ENCODE assay signal across 29 cellular contexts in the genomic region with DNA sequence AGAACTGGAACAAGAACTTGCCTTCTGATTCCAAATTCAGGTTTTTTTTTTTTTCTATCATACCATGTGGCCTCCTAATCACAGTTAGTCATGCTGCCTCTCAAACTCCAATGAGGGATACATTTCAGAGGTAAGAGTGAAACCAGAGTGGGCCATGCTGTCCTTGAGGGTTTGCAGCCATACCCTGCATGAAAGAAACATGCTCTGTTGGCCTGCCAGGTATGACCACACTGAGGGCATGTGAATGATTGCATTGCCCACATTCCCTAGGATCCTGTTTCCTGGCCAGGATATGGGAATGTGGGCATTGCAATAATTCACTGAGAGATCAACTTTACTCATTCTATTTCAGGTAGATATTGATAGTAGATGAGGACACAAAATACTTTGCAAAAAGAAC. TPM values are rescaled to one million over a fixed set of nuclear protein-coding genes. Genes with fewer than 3 reads are reported as not detected.
"Had no signal": no experiment of that assay in that cellular context is flagged by ENCODE, and none has a peak within 500 bp of the region (broad histone marks: within the 10 kb centered on the region; RNA-seq: fewer than 3 reads in every experiment).

No MANE protein-coding gene starts in this region.

- H3K9me3 ChIP-seq: adrenal gland, colonic mucosa, esophagus squamous epithelium had no signal

- H3K27ac ChIP-seq: adrenal gland, breast epithelium, cardiac muscle cell, colonic mucosa, epithelial cell of prostate, esophagus squamous epithelium had no signal

- H3K27me3 ChIP-seq: adrenal gland, breast epithelium, cardiac muscle cell, colonic mucosa, esophagus squamous epithelium had no signal

- H3K4me1 ChIP-seq: adrenal gland, breast epithelium, colonic mucosa, esophagus squamous epithelium had no signal

- H3K36me3 ChIP-seq: adrenal gland, breast epithelium, cardiac muscle cell, colonic mucosa, esophagus squamous epithelium had no signal

- ATAC-seq: activated CD4-positive, alpha-beta T cell treated with anti-CD3 and anti-CD28 coated beads for 36 hours; activated CD8-positive, alpha-beta memory T cell treated with anti-CD3 and anti-CD28 coated beads, Interleukin-2, amount 10 ng/mL, durations not matched to agents 7 days and 5 days; activated CD8-positive, alpha-beta T cell treated with anti-CD3 and anti-CD28 coated beads, Interleukin-2, amount 10 ng/mL, durations not matched to agents 7 days and 5 days; activated naive CD8-positive, alpha-beta T cell treated with anti-CD3 and anti-CD28 coated beads, Interleukin-2, amount 50 U/mL, for 24 hours; T-helper 17 cell had no signal

- DNase-seq: activated CD4-positive, alpha-beta memory T cell treated with anti-CD3 and anti-CD28 coated beads for 36 hours; activated CD4-positive, alpha-beta T cell treated with anti-CD3 and anti-CD28 coated beads for 36 hours; activated CD4-positive, alpha-beta T cell treated with anti-CD3 and anti-CD28 coated beads, Interleukin-2, amount 10 ng/mL, durations not matched to agents 24 days and 14 days; activated CD4-positive, CD25-positive, alpha-beta regulatory T cell; activated CD4-positive, CD25-positive, alpha-beta regulatory T cell treated with anti-CD3 and anti-CD28 coated beads, Interleukin-2, amount 50 U/mL, for 72 hours; activated CD8-positive, alpha-beta memory T cell treated with anti-CD3 and anti-CD28 coated beads, Interleukin-2, amount 10 ng/mL, durations not matched to agents 7 days and 5 days; activated CD8-positive, alpha-beta memory T cell treated with anti-CD3 and anti-CD28 coated beads, Interleukin-2, amount 50 U/mL, for 4 hours; activated CD8-positive, alpha-beta T cell treated with anti-CD3 and anti-CD28 coated beads, Interleukin-2, amount 10 ng/mL, durations not matched to agents 7 days and 5 days; activated effector memory CD4-positive, alpha-beta T cell treated with anti-CD3 and anti-CD28 coated beads, Interleukin-2, amount 50 U/mL, for 16 hours; activated naive CD4-positive, alpha-beta T cell treated with anti-CD3 and anti-CD28 coated beads for 36 hours; activated naive CD8-positive, alpha-beta T cell treated with anti-CD3 and anti-CD28 coated beads for 36 hours; activated naive CD8-positive, alpha-beta T cell treated with anti-CD3 and anti-CD28 coated beads, Interleukin-2, amount 50 U/mL, for 24 hours; activated T-cell treated with anti-CD3 and anti-CD28 coated beads, Interleukin-2, amount 50 U/mL, for 1 hour; activated T-cell treated with anti-CD3 and anti-CD28 coated beads, Interleukin-2, amount 50 U/mL, for 48 hours; adrenal gland; amygdala; aorta; central memory CD4-positive, alpha-beta T cell; cerebellar nuclear complex; colonic mucosa; effector CD8-positive, alpha-beta T cell; esophagus squamous epithelium; foreskin melanocyte; head of caudate nucleus; T-helper 1 cell; T-helper 17 cell had no signal

- H3K4me3 ChIP-seq: adrenal gland, breast epithelium, cardiac muscle cell, colonic mucosa, esophagus squamous epithelium had no signal

RNA-seq across cellular contexts. Expression of a gene that starts 56.4 kb away (rescaled TPM):
- total RNA-seq: activated CD8-positive, alpha-beta T cell treated with anti-CD3 and anti-CD28 coated beads, Interleukin-2, amount 10 ng/mL, durations not matched to agents 7 days and 5 days; T-helper 17 cell had no signal
